In genomic region chr17:509316-509715, GRCh38 we compare ENCODE assay signal across 23 cellular contexts.
A peak's percentile ranks its signal among the peaks of the same experiment; 100 is the strongest.
DNase-seq lines count a peak whose midpoint lies in the region; ATAC-seq, FAIRE-seq and TF ChIP-seq lines count a peak whose summit lies in the region.
"Had no signal": no experiment of that assay in that cellular context is flagged by ENCODE, and none has a peak within 500 bp of the region (broad histone marks: within the 10 kb centered on the region; RNA-seq: fewer than 3 reads in every experiment).

No MANE protein-coding gene starts in this region.

- H3K9ac ChIP-seq in GM12878 (ENCODE audit: control insufficient read depth, insufficient read depth, low read length) = no peak overlapping the region
- peak overlapping the region; percentile 77 for H3K9ac ChIP-seq in neuronal stem cell (ENCODE audit: low read depth, low read length, poor library complexity)
- H3K9ac ChIP-seq: BLaER1 treated with 17β-estradiol and CSF1 and Interleukin-3, amounts not matched to agents 10 nM and 100 nM had no signal

- RAD21 ChIA-PET in GM12878 (lab: Charles Lee; ENCODE audit: unreplicated experiment) = no interaction called here

- H3K27ac ChIP-seq in GM12878 (ENCODE audit: control insufficient read depth, insufficient read depth) (no peak overlapping the region), neuronal stem cell (replicated peaks; ENCODE audit: low read length) (no peak overlapping the region), uterus (peak overlapping the region in 1 of 2 donors; percentile 2)
- H3K27ac ChIP-seq: A549 had no signal

- DNase-seq in GM12878 (ENCODE audit: low read depth, low spot score) (no peak), fibroblast of the aortic adventitia (ENCODE audit: low read depth) (peak; percentile 6), neuronal stem cell (ENCODE audit: low spot score) (no peak), uterus (peak; percentile 32 to 63), Right ventricle myocardium inferior (ENCODE audit: missing footprints) (no peak), NCI-H187 treated with DMSO at 0.1 percent for 48 hours (lab: John Stamatoyannopoulos, UW) (no peak)
- DNase-seq: 8988T; ACHN; AML-193; BE2C; Calu3; CD4-positive, alpha-beta memory T cell; COR-L47; DMS53; DMS79 treated with DMSO at 0.1 percent for 48 hours; GF-D8; GOT3 had no signal

- H3K23ac ChIP-seq in neuronal stem cell (ENCODE audit: low read depth, low read length, poor library complexity) = no peak overlapping the region

- in situ Hi-C loops in GM12878 (cut with MboI) = no loop called here

- FAIRE-seq in GM12878 (lab: Jason Lieb, UNC) = no peak
- FAIRE-seq: GM12892, H54 had no signal

- H3K18ac ChIP-seq in neuronal stem cell (ENCODE audit: low read length) = no peak overlapping the region

- H3K4me3 ChIP-seq in GM12878 = no peak overlapping the region
- no peak overlapping the region for H3K4me3 ChIP-seq in fibroblast of the aortic adventitia (ENCODE audit: low read depth, low read length)
- peak overlapping the region in 1 of 2 donors; percentile 70 for H3K4me3 ChIP-seq in neuronal stem cell (ENCODE audit: low read length in 2 of 2)
- H3K4me3 ChIP-seq in uterus = no peak overlapping the region
- H3K4me3 ChIP-seq: A549, HAP-1 had no signal

- TF ChIP-seq EP300 in GM12878 (IDR thresholded peaks at IDR 0.05; ENCODE audit: borderline replicate concordance in 1 of 2, control insufficient read depth in 1 of 2, low read depth in 2 of 2, low read length in 2 of 2) = no peak

- H2AK5ac ChIP-seq in neuronal stem cell (ENCODE audit: low read depth, low read length) = no peak overlapping the region

- BruUV-seq in GM12878 (replicated peaks; lab: Mats Ljungman, UMichigan) = no TSS peak

- H3K79me2 ChIP-seq in GM12878 (ENCODE audit: control insufficient read depth, insufficient read depth, low read length) = no peaks in the 10 kb centered on the region

- no peak overlapping the region for H2BK120ac ChIP-seq in neuronal stem cell (ENCODE audit: low read depth, low read length)

- H2BK12ac ChIP-seq in neuronal stem cell (ENCODE audit: low read length) = no peak overlapping the region

- 89% methylated on average over 15 of the region's 15 CpGs for WGBS in GM12878 (ENCODE audit: insufficient coverage, insufficient replicate concordance, low lambda C conversion rate, missing lambda C conversion rate)
- WGBS in neuronal stem cell (ENCODE audit: extremely low coverage in 2 of 2, insufficient read length in 2 of 2, insufficient replicate concordance in 1 of 2), 2 donors = no CpG with 5 or more reads among the region's 15 CpGs

- no peak overlapping the region for H3K14ac ChIP-seq in neuronal stem cell (ENCODE audit: low read length)

- no peak overlapping the region for H2BK15ac ChIP-seq in neuronal stem cell (ENCODE audit: low read length)

- TF ChIP-seq CTCF in GM12878 (IDR thresholded peaks at IDR 0.05 in 2 of 3, conservative IDR thresholded peaks at IDR 0.05 in 1 of 3; ENCODE audit: control insufficient read depth in 2 of 3, extremely low read depth in 1 of 3, insufficient read depth in 1 of 3, low read depth in 3 of 3, low read length in 3 of 3) (no peak), fibroblast of the aortic adventitia (IDR thresholded peaks at IDR 0.05; ENCODE audit: insufficient read depth, low read length) (no peak), uterus (IDR thresholded peaks at IDR 0.05) (no peak)

- H3K27me3 ChIP-seq in GM12878 (replicated peaks in 1 of 2; ENCODE audit: control insufficient read depth in 2 of 2, insufficient read depth in 2 of 2, low read length in 1 of 2) = no peaks in the 10 kb centered on the region
- H3K27me3 ChIP-seq in neuronal stem cell (ENCODE audit: control insufficient read depth in 3 of 3, insufficient read depth in 3 of 3, low read depth in 1 of 3, low read length in 3 of 3) = no peaks in the 10 kb centered on the region
- H3K27me3 ChIP-seq in uterus = no peaks in the 10 kb centered on the region
- H3K27me3 ChIP-seq: BE2C; BLaER1 treated with 17β-estradiol and CSF1 and Interleukin-3, amounts not matched to agents 10 nM and 100 nM had no signal

- H3K36me3 ChIP-seq in GM12878 (ENCODE audit: control insufficient read depth in 2 of 2, insufficient read depth in 2 of 2, low read length in 1 of 2) = no peaks in the 10 kb centered on the region
- no peaks in the 10 kb centered on the region for H3K36me3 ChIP-seq in neuronal stem cell (replicated peaks in 1 of 2; ENCODE audit: control insufficient read depth in 2 of 2, insufficient read depth in 2 of 2, low read length in 2 of 2)
- no peaks in the 10 kb centered on the region for H3K36me3 ChIP-seq in uterus
- H3K36me3 ChIP-seq: BE2C, HAP-1 had no signal

- no peak for ATAC-seq in GM12878
- ATAC-seq in HG02938 (IDR thresholded peaks at IDR 0.05; ENCODE audit: unreplicated experiment) = no peak
- ATAC-seq in Right ventricle myocardium inferior = no peak
- ATAC-seq: A549 had no signal

- no peaks in the 10 kb centered on the region for H3K79me1 ChIP-seq in neuronal stem cell (ENCODE audit: low read depth, low read length)

- POLR2A ChIA-PET in GM12878 (lab: Charles Lee) = no interaction called here

- CTCF ChIA-PET in GM12878 (lab: Yijun Ruan, JAX) = no interaction called here

- TF ChIP-seq RAD21 in GM12878 (IDR thresholded peaks at IDR 0.05; ENCODE audit: insufficient read depth, low read depth, low read length) = no peak

- H3K4me2 ChIP-seq in GM12878 (ENCODE audit: control insufficient read depth, insufficient read depth) (no peak overlapping the region), neuronal stem cell (ENCODE audit: insufficient read depth, low read length, poor library complexity, severe bottlenecking) (no peak overlapping the region)
- H3K4me2 ChIP-seq: A549; BLaER1 treated with 17β-estradiol and CSF1 and Interleukin-3, amounts not matched to agents 10 nM and 100 nM had no signal

- TF ChIP-seq POLR2A in GM12878 (IDR thresholded peaks at IDR 0.05; ENCODE audit: low read depth, low read length) (no peak), uterus (IDR thresholded peaks at IDR 0.05) (no peak)

- no peak overlapping the region for H3K4ac ChIP-seq in neuronal stem cell (ENCODE audit: low read length)

- H2BK5ac ChIP-seq in neuronal stem cell (ENCODE audit: low read length) = no peak overlapping the region

- no peak overlapping the region for H2AFZ ChIP-seq in GM12878 (ENCODE audit: control insufficient read depth, low read depth, low read length)
- no peak overlapping the region for H2AFZ ChIP-seq in neuronal stem cell (ENCODE audit: low read length)

- no peaks in the 10 kb centered on the region for H3K4me1 ChIP-seq in GM12878 (ENCODE audit: control insufficient read depth, insufficient read depth, low read length)
- no peaks in the 10 kb centered on the region for H3K4me1 ChIP-seq in neuronal stem cell (ENCODE audit: control insufficient read depth in 2 of 2, insufficient read depth in 1 of 2, low read depth in 1 of 2, low read length in 2 of 2)
- no peaks in the 10 kb centered on the region for H3K4me1 ChIP-seq in uterus
- H3K4me1 ChIP-seq: A549, BE2C, HAP-1 had no signal

- intact Hi-C loops in GM12878 (cut with micrococcal nuclease; ENCODE audit: unreplicated experiment) (no loop called here), uterus (cut with DNase I; ENCODE audit: low total_unique reads) (no loop called here), Right ventricle myocardium inferior (cut with DNase I) (no loop called here)

- no peaks in the 10 kb centered on the region for H4K20me1 ChIP-seq in GM12878 (ENCODE audit: control insufficient read depth, insufficient read depth)
- H4K20me1 ChIP-seq: BLaER1 treated with 17β-estradiol and CSF1 and Interleukin-3, amounts not matched to agents 10 nM and 100 nM had no signal

- H4K91ac ChIP-seq in neuronal stem cell (ENCODE audit: low read depth, low read length, poor library complexity) = no peak overlapping the region

- SMC1A ChIA-PET in GM12878 (lab: Charles Lee; ENCODE audit: uncharacterized antibody, unreplicated experiment) = no interaction called here

- H4K8ac ChIP-seq in neuronal stem cell (ENCODE audit: low read depth, low read length) = no peak overlapping the region

- H3K9me3 ChIP-seq in GM12878 (replicated peaks; ENCODE audit: control insufficient read depth, insufficient read depth, low read length) (peaks cover 2% of the 10 kb centered on the region; the same call in 1 of the 3 replicates), neuronal stem cell (replicated peaks in 1 of 2; ENCODE audit: control insufficient read depth in 2 of 2, insufficient read depth in 1 of 2, low read depth in 1 of 2, low read length in 2 of 2) (peaks cover 17 to 23% of the 10 kb centered on the region in 2 donors), uterus (no peaks in the 10 kb centered on the region)
- H3K9me3 ChIP-seq: BE2C, HAP-1 had no signal

TF ChIP-seq in GM12878, 131 proteins besides CTCF, POLR2A, EP300 and RAD21 (continues in another document):
- TF ChIP-seq NRF1 (conservative IDR thresholded peaks at IDR 0.05; ENCODE audit: low read depth, low read length) (no peak), PBX3 (IDR thresholded peaks at IDR 0.05; ENCODE audit: insufficient replicate concordance, low read depth, low read length) (peak; percentile 35), BCL3 (IDR thresholded peaks at IDR 0.05; ENCODE audit: borderline replicate concordance, insufficient read depth, low read depth, low read length, poor library complexity, severe bottlenecking) (peak; percentile 40)

Comparison
In these comparisons a context has a peak if more than half of its experiments do, and no peak if none do; other contexts are left out.
1. DNase-seq: peak in fibroblast of the aortic adventitia (single experiment) and uterus (2 of 2); none in GM12878 (single experiment), neuronal stem cell (single experiment), Right ventricle myocardium inferior (single experiment) and NCI-H187 treated with DMSO at 0.1 percent for 48 hours (single experiment).